In the genomic region with DNA sequence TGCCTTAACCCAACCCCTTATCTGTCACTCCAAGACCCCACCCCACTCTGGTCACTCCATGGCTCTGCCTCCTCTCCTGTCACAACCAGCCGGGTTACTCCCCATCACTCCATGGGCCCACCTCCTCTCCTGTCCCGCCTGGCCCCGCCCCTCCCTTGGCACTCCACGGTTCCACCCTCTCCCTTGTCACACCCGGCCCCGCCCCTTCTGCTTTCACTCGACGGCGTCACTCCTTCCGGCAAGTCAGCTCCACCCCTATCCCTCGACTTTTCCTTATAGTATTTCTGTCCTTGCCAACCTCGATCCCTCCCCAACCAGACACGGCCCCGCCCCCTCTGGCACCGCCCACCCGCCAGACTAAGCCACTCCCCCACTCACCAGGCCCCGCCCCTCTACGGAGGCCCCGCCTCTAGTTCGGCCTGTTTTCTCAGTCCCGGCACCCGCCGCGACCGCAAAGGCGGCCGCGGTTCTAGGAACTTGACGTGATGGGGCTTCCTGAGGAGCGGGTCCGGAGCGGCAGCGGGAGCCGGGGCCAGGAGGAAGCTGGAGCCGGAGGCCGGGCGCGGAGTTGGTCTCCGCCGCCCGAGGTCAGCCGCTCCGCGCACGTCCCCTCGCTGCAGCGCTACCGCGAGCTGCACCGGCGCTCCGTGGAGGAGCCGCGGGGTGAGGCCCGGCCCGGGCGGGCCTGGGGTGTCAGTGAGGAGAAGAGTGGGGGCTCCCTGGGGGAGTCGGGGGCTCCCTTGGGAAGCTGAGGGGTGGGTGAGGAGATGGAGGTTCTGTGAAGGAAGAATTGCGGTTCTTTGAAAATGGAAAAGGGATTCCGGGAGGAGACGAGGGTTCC, we compare ENCODE assay signal across 1 cellular context.
A peak's percentile ranks its signal among the peaks of the same experiment; 100 is the strongest.
TF ChIP-seq lines count a peak whose summit lies in the region.

A gene with protein sequence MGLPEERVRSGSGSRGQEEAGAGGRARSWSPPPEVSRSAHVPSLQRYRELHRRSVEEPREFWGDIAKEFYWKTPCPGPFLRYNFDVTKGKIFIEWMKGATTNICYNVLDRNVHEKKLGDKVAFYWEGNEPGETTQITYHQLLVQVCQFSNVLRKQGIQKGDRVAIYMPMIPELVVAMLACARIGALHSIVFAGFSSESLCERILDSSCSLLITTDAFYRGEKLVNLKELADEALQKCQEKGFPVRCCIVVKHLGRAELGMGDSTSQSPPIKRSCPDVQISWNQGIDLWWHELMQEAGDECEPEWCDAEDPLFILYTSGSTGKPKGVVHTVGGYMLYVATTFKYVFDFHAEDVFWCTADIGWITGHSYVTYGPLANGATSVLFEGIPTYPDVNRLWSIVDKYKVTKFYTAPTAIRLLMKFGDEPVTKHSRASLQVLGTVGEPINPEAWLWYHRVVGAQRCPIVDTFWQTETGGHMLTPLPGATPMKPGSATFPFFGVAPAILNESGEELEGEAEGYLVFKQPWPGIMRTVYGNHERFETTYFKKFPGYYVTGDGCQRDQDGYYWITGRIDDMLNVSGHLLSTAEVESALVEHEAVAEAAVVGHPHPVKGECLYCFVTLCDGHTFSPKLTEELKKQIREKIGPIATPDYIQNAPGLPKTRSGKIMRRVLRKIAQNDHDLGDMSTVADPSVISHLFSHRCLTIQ (plus strand): TSS at position 452 of the 841 bp plus-strand sequence. CDS start 34 bp downstream, at position 486.

TF ChIP-seq in HepG2, 621 proteins besides CTCF, POLR2A, EP300 and RAD21 (continued from another document and continues in another):
- TF ChIP-seq, protein P1, sequence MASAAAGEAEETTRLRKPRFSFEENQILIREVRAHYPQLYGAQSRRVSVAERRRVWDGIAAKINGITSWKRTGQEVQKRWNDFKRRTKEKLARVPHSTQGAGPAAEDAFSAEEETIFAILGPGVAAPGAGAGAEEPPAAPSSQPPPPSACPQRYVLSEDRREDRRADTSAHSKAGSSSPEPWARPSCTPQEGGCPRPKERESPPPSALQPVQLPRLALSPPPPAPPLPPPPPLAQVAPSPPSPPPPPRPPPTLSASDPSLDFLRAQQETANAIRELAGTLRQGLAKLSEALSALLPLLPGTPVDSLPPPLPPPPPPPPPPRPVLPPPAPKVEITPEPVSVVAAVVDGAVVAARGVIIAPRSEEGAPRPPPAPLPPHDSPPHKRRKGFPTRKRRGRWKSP (CRISPR knock-in tag; IDR thresholded peaks at IDR 0.05), result peak; percentile 83; the same call in 1 of the 2 replicates
- peak; percentile 55; the same call in 1 of the 2 replicates for TF ChIP-seq MED13 (CRISPR knock-in tag; IDR thresholded peaks at IDR 0.05)
- TF ChIP-seq PHF21A (CRISPR knock-in tag; IDR thresholded peaks at IDR 0.05), result no peak; the same call in 1 of the 2 replicates
- peak; percentile 67; the same call in 1 of the 2 replicates for TF ChIP-seq ZNF709 (CRISPR knock-in tag; IDR thresholded peaks at IDR 0.05)
- TF ChIP-seq ZNF776 (CRISPR knock-in tag; IDR thresholded peaks at IDR 0.05), result no peak; the same call in 1 of the 2 replicates
- TF ChIP-seq, protein P2, sequence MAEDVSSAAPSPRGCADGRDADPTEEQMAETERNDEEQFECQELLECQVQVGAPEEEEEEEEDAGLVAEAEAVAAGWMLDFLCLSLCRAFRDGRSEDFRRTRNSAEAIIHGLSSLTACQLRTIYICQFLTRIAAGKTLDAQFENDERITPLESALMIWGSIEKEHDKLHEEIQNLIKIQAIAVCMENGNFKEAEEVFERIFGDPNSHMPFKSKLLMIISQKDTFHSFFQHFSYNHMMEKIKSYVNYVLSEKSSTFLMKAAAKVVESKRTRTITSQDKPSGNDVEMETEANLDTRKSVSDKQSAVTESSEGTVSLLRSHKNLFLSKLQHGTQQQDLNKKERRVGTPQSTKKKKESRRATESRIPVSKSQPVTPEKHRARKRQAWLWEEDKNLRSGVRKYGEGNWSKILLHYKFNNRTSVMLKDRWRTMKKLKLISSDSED (CRISPR knock-in tag; IDR thresholded peaks at IDR 0.05), result no peak
- TF ChIP-seq RFXANK (CRISPR knock-in tag; IDR thresholded peaks at IDR 0.05), result no peak
- TF ChIP-seq SP1 (IDR thresholded peaks at IDR 0.05), result peak; percentile 70; the same call in 1 of the 2 replicates
- TF ChIP-seq SP1 (CRISPR knock-in tag; IDR thresholded peaks at IDR 0.05), result peak; percentile 86
- TF ChIP-seq, protein P3, sequence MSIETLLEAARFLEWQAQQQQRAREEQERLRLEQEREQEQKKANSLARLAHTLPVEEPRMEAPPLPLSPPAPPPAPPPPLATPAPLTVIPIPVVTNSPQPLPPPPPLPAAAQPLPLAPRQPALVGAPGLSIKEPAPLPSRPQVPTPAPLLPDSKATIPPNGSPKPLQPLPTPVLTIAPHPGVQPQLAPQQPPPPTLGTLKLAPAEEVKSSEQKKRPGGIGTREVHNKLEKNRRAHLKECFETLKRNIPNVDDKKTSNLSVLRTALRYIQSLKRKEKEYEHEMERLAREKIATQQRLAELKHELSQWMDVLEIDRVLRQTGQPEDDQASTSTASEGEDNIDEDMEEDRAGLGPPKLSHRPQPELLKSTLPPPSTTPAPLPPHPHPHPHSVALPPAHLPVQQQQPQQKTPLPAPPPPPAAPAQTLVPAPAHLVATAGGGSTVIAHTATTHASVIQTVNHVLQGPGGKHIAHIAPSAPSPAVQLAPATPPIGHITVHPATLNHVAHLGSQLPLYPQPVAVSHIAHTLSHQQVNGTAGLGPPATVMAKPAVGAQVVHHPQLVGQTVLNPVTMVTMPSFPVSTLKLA (IDR thresholded peaks at IDR 0.05), result peak; percentile 74
- TF ChIP-seq, protein P4, sequence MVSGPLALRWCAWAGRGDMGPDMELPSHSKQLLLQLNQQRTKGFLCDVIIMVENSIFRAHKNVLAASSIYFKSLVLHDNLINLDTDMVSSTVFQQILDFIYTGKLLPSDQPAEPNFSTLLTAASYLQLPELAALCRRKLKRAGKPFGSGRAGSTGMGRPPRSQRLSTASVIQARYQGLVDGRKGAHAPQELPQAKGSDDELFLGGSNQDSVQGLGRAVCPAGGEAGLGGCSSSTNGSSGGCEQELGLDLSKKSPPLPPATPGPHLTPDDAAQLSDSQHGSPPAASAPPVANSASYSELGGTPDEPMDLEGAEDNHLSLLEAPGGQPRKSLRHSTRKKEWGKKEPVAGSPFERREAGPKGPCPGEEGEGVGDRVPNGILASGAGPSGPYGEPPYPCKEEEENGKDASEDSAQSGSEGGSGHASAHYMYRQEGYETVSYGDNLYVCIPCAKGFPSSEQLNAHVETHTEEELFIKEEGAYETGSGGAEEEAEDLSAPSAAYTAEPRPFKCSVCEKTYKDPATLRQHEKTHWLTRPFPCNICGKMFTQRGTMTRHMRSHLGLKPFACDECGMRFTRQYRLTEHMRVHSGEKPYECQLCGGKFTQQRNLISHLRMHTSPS (CRISPR knock-in tag; IDR thresholded peaks at IDR 0.05; ENCODE audit: low read depth), result peak; percentile 7
- TF ChIP-seq ZNF546 (CRISPR knock-in tag; conservative IDR thresholded peaks at IDR 0.05), result peak; percentile 90; the same call in 1 of the 2 replicates
- no peak for TF ChIP-seq ZNF572 (CRISPR knock-in tag; IDR thresholded peaks at IDR 0.05)
- TF ChIP-seq ZNF598 (CRISPR knock-in tag; IDR thresholded peaks at IDR 0.05; ENCODE audit: borderline replicate concordance), result peak; percentile 68; the same call in 1 of the 2 replicates
- no peak for TF ChIP-seq ZNF253 (CRISPR knock-in tag; IDR thresholded peaks at IDR 0.05; ENCODE audit: borderline replicate concordance)
- TF ChIP-seq, protein P5, sequence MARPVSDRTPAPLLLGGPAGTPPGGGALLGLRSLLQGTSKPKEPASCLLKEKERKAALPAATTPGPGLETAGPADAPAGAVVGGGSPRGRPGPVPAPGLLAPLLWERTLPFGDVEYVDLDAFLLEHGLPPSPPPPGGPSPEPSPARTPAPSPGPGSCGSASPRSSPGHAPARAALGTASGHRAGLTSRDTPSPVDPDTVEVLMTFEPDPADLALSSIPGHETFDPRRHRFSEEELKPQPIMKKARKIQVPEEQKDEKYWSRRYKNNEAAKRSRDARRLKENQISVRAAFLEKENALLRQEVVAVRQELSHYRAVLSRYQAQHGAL (CRISPR knock-in tag; IDR thresholded peaks at IDR 0.05; ENCODE audit: not compliant biosample characterization), result no peak
- TF ChIP-seq, protein P6, sequence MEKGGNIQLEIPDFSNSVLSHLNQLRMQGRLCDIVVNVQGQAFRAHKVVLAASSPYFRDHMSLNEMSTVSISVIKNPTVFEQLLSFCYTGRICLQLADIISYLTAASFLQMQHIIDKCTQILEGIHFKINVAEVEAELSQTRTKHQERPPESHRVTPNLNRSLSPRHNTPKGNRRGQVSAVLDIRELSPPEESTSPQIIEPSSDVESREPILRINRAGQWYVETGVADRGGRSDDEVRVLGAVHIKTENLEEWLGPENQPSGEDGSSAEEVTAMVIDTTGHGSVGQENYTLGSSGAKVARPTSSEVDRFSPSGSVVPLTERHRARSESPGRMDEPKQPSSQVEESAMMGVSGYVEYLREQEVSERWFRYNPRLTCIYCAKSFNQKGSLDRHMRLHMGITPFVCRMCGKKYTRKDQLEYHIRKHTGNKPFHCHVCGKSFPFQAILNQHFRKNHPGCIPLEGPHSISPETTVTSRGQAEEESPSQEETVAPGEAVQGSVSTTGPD (CRISPR knock-in tag; IDR thresholded peaks at IDR 0.05), result 0 out of 2 replicates have a peak, but pooled peaks have one; percentile 48
- TF ChIP-seq, protein P7, sequence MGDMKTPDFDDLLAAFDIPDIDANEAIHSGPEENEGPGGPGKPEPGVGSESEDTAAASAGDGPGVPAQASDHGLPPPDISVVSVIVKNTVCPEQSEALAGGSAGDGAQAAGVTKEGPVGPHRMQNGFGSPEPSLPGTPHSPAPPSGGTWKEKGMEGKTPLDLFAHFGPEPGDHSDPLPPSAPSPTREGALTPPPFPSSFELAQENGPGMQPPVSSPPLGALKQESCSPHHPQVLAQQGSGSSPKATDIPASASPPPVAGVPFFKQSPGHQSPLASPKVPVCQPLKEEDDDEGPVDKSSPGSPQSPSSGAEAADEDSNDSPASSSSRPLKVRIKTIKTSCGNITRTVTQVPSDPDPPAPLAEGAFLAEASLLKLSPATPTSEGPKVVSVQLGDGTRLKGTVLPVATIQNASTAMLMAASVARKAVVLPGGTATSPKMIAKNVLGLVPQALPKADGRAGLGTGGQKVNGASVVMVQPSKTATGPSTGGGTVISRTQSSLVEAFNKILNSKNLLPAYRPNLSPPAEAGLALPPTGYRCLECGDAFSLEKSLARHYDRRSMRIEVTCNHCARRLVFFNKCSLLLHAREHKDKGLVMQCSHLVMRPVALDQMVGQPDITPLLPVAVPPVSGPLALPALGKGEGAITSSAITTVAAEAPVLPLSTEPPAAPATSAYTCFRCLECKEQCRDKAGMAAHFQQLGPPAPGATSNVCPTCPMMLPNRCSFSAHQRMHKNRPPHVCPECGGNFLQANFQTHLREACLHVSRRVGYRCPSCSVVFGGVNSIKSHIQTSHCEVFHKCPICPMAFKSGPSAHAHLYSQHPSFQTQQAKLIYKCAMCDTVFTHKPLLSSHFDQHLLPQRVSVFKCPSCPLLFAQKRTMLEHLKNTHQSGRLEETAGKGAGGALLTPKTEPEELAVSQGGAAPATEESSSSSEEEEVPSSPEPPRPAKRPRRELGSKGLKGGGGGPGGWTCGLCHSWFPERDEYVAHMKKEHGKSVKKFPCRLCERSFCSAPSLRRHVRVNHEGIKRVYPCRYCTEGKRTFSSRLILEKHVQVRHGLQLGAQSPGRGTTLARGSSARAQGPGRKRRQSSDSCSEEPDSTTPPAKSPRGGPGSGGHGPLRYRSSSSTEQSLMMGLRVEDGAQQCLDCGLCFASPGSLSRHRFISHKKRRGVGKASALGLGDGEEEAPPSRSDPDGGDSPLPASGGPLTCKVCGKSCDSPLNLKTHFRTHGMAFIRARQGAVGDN (CRISPR knock-in tag; IDR thresholded peaks at IDR 0.05), result peak; percentile 85
- peak; percentile 6 for TF ChIP-seq TBL1XR1 (IDR thresholded peaks at IDR 0.05; ENCODE audit: borderline replicate concordance, low read length, partially characterized antibody)
- TF ChIP-seq, protein P8, sequence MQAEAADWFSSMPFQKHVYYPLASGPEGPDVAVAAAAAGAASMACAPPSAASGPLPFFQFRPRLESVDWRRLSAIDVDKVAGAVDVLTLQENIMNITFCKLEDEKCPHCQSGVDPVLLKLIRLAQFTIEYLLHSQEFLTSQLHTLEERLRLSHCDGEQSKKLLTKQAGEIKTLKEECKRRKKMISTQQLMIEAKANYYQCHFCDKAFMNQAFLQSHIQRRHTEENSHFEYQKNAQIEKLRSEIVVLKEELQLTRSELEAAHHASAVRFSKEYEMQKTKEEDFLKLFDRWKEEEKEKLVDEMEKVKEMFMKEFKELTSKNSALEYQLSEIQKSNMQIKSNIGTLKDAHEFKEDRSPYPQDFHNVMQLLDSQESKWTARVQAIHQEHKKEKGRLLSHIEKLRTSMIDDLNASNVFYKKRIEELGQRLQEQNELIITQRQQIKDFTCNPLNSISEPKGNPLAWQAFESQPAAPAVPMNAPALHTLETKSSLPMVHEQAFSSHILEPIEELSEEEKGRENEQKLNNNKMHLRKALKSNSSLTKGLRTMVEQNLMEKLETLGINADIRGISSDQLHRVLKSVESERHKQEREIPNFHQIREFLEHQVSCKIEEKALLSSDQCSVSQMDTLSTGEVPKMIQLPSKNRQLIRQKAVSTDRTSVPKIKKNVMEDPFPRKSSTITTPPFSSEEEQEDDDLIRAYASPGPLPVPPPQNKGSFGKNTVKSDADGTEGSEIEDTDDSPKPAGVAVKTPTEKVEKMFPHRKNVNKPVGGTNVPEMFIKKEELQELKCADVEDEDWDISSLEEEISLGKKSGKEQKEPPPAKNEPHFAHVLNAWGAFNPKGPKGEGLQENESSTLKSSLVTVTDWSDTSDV (CRISPR knock-in tag; IDR thresholded peaks at IDR 0.05), result peak; percentile 88
- TF ChIP-seq ZNF260 (CRISPR knock-in tag; IDR thresholded peaks at IDR 0.05; ENCODE audit: borderline replicate concordance, low read depth), result no peak
- TF ChIP-seq SMARCC2 (IDR thresholded peaks at IDR 0.05), result no peak
- TF ChIP-seq, protein P9, sequence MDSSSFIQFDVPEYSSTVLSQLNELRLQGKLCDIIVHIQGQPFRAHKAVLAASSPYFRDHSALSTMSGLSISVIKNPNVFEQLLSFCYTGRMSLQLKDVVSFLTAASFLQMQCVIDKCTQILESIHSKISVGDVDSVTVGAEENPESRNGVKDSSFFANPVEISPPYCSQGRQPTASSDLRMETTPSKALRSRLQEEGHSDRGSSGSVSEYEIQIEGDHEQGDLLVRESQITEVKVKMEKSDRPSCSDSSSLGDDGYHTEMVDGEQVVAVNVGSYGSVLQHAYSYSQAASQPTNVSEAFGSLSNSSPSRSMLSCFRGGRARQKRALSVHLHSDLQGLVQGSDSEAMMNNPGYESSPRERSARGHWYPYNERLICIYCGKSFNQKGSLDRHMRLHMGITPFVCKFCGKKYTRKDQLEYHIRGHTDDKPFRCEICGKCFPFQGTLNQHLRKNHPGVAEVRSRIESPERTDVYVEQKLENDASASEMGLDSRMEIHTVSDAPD (CRISPR knock-in tag; IDR thresholded peaks at IDR 0.05), result no peak
- TF ChIP-seq ZNF292 (CRISPR knock-in tag; IDR thresholded peaks at IDR 0.05; ENCODE audit: borderline replicate concordance, low read depth), result no peak
- no peak for TF ChIP-seq SYNCRIP (IDR thresholded peaks at IDR 0.05; ENCODE audit: insufficient read depth, low read depth, low read length)
- no peak for TF ChIP-seq TBX3 (IDR thresholded peaks at IDR 0.05; ENCODE audit: borderline replicate concordance)
- TF ChIP-seq POLR2G (IDR thresholded peaks at IDR 0.05; ENCODE audit: low read depth, low read length), result peak; percentile 87
- TF ChIP-seq NR2F2 (IDR thresholded peaks at IDR 0.05; ENCODE audit: borderline replicate concordance, low read depth), result no peak
- no peak for TF ChIP-seq KDM6A (CRISPR knock-in tag; IDR thresholded peaks at IDR 0.05; ENCODE audit: low read depth)
- no peak for TF ChIP-seq STAG1 (CRISPR knock-in tag; IDR thresholded peaks at IDR 0.05)
- TF ChIP-seq FOSL1 (CRISPR knock-in tag; IDR thresholded peaks at IDR 0.05; ENCODE audit: borderline replicate concordance), result no peak
